Comparison of ENCODE assay signal across 8 cellular contexts in genomic region chr1:167221804-167222610, GRCh38. TPM values are rescaled to one million over a fixed set of nuclear protein-coding genes. Genes with fewer than 3 reads are reported as not detected.
DNase-seq lines count a peak whose midpoint lies in the region; ATAC-seq and TF ChIP-seq lines count a peak whose summit lies in the region.

No MANE protein-coding gene starts in this region.

- peaks cover 10% of the 10 kb centered on the region for H3K36me3 Mint-ChIP-seq in activated CD4-positive, alpha-beta memory T cell treated with anti-CD3 and anti-CD28 coated beads, Interleukin-2, amount 10 ng/mL, durations not matched to agents 7 days and 5 days (ENCODE audit: low read depth)

- POLR2A ChIA-PET in activated CD4-positive, alpha-beta memory T cell treated with anti-CD3 and anti-CD28 coated beads, Interleukin-2, amount 10 ng/mL, durations not matched to agents 7 days and 5 days (lab: Charles Lee) = interaction anchor here (0.5 to 3.5 kb wide), 11 partner anchors 11 to 732 kb away, joined by 3 to 47 read pairs (median 4); partner anchors contain the start of genes CD247 and TADA1

- ATAC-seq in HG03439 (IDR thresholded peaks at IDR 0.05; ENCODE audit: unreplicated experiment) = peak; percentile 55

- H3K9me3 Mint-ChIP-seq in activated CD4-positive, alpha-beta memory T cell treated with anti-CD3 and anti-CD28 coated beads, Interleukin-2, amount 10 ng/mL, durations not matched to agents 7 days and 5 days = no peaks in the 10 kb centered on the region

- peaks cover 41% of the 10 kb centered on the region for H3K4me1 Mint-ChIP-seq in activated CD4-positive, alpha-beta memory T cell treated with anti-CD3 and anti-CD28 coated beads, Interleukin-2, amount 10 ng/mL, durations not matched to agents 7 days and 5 days

- H3K9me3 ChIP-seq in BLaER1 = no peaks in the 10 kb centered on the region; the same call in 1 of the 2 replicates

- peak overlapping the region; percentile 92 for H3K9ac ChIP-seq in BLaER1

- H3K36me3 ChIP-seq in BLaER1 = no peaks in the 10 kb centered on the region

- no peaks in the 10 kb centered on the region for H3K27me3 ChIP-seq in BLaER1

- H3K4me1 ChIP-seq in BLaER1 = peaks cover 32% of the 10 kb centered on the region

- H3K4me3 Mint-ChIP-seq in activated CD4-positive, alpha-beta memory T cell treated with anti-CD3 and anti-CD28 coated beads, Interleukin-2, amount 10 ng/mL, durations not matched to agents 7 days and 5 days = peak overlapping the region; percentile 98

- H4K20me1 ChIP-seq in BLaER1 = peaks cover 24% of the 10 kb centered on the region; the same call in 1 of the 2 replicates

- DNase-seq in NCI-H69 (lab: John Stamatoyannopoulos, UW) (peak; percentile 82), ecto neural progenitor cell (ENCODE audit: low spot score) (peak; percentile 79), lung microvascular endothelial cell (ENCODE audit: low read depth in 2 of 2) (peak; percentile 61 to 68)
- peak; percentile 55 for DNase-seq in activated CD4-positive, alpha-beta memory T cell treated with anti-CD3 and anti-CD28 coated beads, Interleukin-2, amount 10 ng/mL, durations not matched to agents 7 days and 5 days
- peak; percentile 42 to 54 (median 50) for DNase-seq in stimulated activated CD4-positive, alpha-beta T cell treated with anti-CD3 and anti-CD28 coated beads, TNF-alpha, amount 100 ng/mL, for 48 hours (ENCODE audit: low read depth in 3 of 3)

- peak overlapping the region; percentile 97 for H3K27ac Mint-ChIP-seq in activated CD4-positive, alpha-beta memory T cell treated with anti-CD3 and anti-CD28 coated beads, Interleukin-2, amount 10 ng/mL, durations not matched to agents 7 days and 5 days

- CTCF ChIA-PET in activated CD4-positive, alpha-beta memory T cell treated with anti-CD3 and anti-CD28 coated beads, Interleukin-2, amount 10 ng/mL, durations not matched to agents 7 days and 5 days (lab: Charles Lee) = interaction anchor here (0.9 to 2.4 kb wide), 9 partner anchors 10 to 346 kb away, joined by 3 to 27 read pairs (median 5); partner anchors contain the start of genes CREG1 and TADA1

- peak overlapping the region; percentile 92 for H3K27ac ChIP-seq in BLaER1

- peak; percentile 80 for TF ChIP-seq POLR2A in GM19193 (IDR thresholded peaks at IDR 0.05; ENCODE audit: extremely low read depth, insufficient read depth, insufficient read length)

- H3K27me3 Mint-ChIP-seq in activated CD4-positive, alpha-beta memory T cell treated with anti-CD3 and anti-CD28 coated beads, Interleukin-2, amount 10 ng/mL, durations not matched to agents 7 days and 5 days = no peaks in the 10 kb centered on the region

- H3K4me3 ChIP-seq in BLaER1 = peak overlapping the region; percentile 87

- peak overlapping the region; percentile 89 for H3K4me2 ChIP-seq in BLaER1

RNA-seq across cellular contexts. Expression of gene POU2F1, which starts 1.3 kb away (rescaled TPM):
- 10 to 100 TPM; 17.4 to 20.4 TPM for total RNA-seq in activated CD4-positive, alpha-beta memory T cell treated with anti-CD3 and anti-CD28 coated beads, Interleukin-2, amount 10 ng/mL, durations not matched to agents 7 days and 5 days
- total RNA-seq in lung microvascular endothelial cell = 3.7 and 4.0 TPM in 2 replicates

Comparison
In these comparisons a context has a peak if more than half of its experiments do, and no peak if none do; other contexts are left out.
1. Peak in every context shown above with its lines: DNase-seq, ATAC-seq, H3K4me3 ChIP-seq and H3K27ac ChIP-seq.